In the genomic region with DNA sequence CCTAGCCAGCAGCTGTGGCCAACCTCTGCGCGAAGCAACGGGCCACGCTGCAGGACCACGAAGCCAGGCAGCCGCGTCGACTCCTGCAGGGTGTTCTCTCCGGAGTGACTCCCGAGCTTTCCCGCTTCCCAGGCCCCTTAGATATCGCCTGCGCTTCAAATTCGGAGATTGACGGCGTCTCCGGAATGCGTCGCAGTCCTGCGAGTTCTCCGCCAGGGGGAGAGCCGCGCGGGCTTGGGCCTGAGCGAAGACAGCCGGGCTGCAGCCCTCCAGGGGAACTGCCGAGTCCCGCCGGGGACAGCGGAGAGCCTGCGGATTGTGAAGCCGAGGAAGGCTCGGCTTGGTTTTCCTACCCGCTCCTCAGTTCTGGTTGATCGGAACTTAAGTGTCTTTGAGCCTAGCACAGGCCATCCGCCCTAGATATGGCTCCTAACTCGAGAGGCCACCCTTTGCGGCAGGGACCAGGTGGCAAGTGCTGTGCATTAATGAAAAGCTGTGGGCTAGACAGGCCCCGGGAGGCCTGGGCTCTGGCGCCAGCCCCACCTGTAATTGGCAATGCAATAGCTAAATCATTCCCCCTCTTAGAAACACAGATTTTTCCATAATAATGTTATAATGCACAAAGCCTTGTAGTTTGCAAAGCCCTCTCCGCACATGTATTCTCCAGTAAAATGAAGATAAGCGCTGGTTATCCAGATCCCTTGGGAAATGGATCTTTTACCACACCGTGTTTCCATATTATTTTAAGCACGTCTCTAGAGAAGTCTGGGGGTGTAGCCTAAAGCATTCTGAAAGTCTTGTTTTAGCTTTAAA, we compare ENCODE assay signal across 8 cellular contexts. TPM values are rescaled to one million over a fixed set of nuclear protein-coding genes. Genes with fewer than 3 reads are reported as not detected.
DNase-seq lines count a peak whose midpoint lies in the region; ATAC-seq and TF ChIP-seq lines count a peak whose summit lies in the region.

No MANE protein-coding gene starts in this region.

- no peak for TF ChIP-seq POLR2A in adrenal gland (IDR thresholded peaks at IDR 0.05)

- H3K27me3 ChIP-seq in adrenal gland (no peaks in the 10 kb centered on the region), heart right ventricle (peaks cover 0 to 16% (median 0%) of the 10 kb centered on the region in 7 donors)

- 6 to 40% (median 7%) methylated on average over 7 to 44 of the region's 44 CpGs for WGBS in adrenal gland, 4 donors
- WGBS in heart right ventricle, 2 donors: 6 to 7% methylated on average over 44 of the region's 44 CpGs

- no peaks in the 10 kb centered on the region for H3K9me3 Mint-ChIP-seq in type B pancreatic cell

- H3K36me3 Mint-ChIP-seq in type B pancreatic cell: no peaks in the 10 kb centered on the region

- peak overlapping the region; percentile 89 for H3K27ac Mint-ChIP-seq in type B pancreatic cell

- no peaks in the 10 kb centered on the region for H3K27me3 Mint-ChIP-seq in type B pancreatic cell

- H3K36me3 ChIP-seq in adrenal gland (replicated peaks in 1 of 2) (no peaks in the 10 kb centered on the region), heart right ventricle (no peaks in the 10 kb centered on the region)

- H3K9me3 ChIP-seq in adrenal gland (replicated peaks in 1 of 3) (no peaks in the 10 kb centered on the region), heart right ventricle (no peaks in the 10 kb centered on the region)

- H3K4me3 ChIP-seq in GM08714 (ENCODE audit: low read length) (peak overlapping the region; percentile 59; the same call in 1 of the 2 replicates), adrenal gland (peak overlapping the region in 3 of 4 donors; percentile 29 to 87 (median 79)), heart right ventricle (peak overlapping the region; percentile 48 to 89 (median 80))

- H3K27ac ChIP-seq in adrenal gland (peak overlapping the region in 3 of 5 donors; percentile 44 to 78 (median 74)), heart right ventricle (peak overlapping the region; percentile 7 to 91 (median 78))

- peaks cover 14% of the 10 kb centered on the region for H3K4me1 Mint-ChIP-seq in type B pancreatic cell (ENCODE audit: unreplicated experiment)

- peak overlapping the region; percentile 88 for H3K4me3 Mint-ChIP-seq in type B pancreatic cell

- TF ChIP-seq CTCF in adrenal gland (IDR thresholded peaks at IDR 0.05) (peak; percentile 77 to 90 (median 84)), heart right ventricle (IDR thresholded peaks at IDR 0.05) (peak; percentile 72 to 95 (median 90)), type B pancreatic cell (conservative IDR thresholded peaks at IDR 0.05) (peak; percentile 97)

- DNase-seq in NCI-H1048 (lab: John Stamatoyannopoulos, UW): peak; percentile 56
- DNase-seq in SW 1271 (lab: John Stamatoyannopoulos, UW): peak; percentile 74 to 80
- peak; percentile 77 to 90 (median 83) for DNase-seq in adrenal gland
- peak; percentile 81 to 87 for DNase-seq in heart right ventricle
- peak; percentile 83 for DNase-seq in pons (ENCODE audit: low spot score)
- peak; percentile 88 for DNase-seq in type B pancreatic cell (ENCODE audit: extremely low spot score, unreplicated experiment)

- H3K4me1 ChIP-seq in adrenal gland (replicated peaks in 1 of 2): peaks cover 0 to 6% of the 10 kb centered on the region in 2 donors
- peaks cover 5 to 30% (median 14%) of the 10 kb centered on the region in 9 donors for H3K4me1 ChIP-seq in heart right ventricle

- ATAC-seq in HG02588 (IDR thresholded peaks at IDR 0.05; ENCODE audit: unreplicated experiment): peak; percentile 91
- peak; percentile 87 to 95 (median 93) for ATAC-seq in heart right ventricle

- intact Hi-C loops in adrenal gland (cut with DNase I) (no loop called here), heart right ventricle (cut with DNase I) (loop anchor here in 9 of 10 donors (1.0 to 10.0 kb wide), 9 partner anchors 72 to 251 kb away; a partner anchor contains a TSS)

RNA-seq across cellular contexts. Expression of a gene that starts 0.9 kb away (rescaled TPM):
- total RNA-seq in adrenal gland: 1 to 10 TPM; 1.6 to 6.4 (median 3.8) TPM
- 1 to 10 TPM in 2 of 3 donors, under 1 TPM in 1; 0.64 to 2.2 (median 1.8) TPM for polyA plus RNA-seq in adrenal gland
- 1 to 10 TPM; 1.7 to 5.7 (median 3.0) TPM for total RNA-seq in heart right ventricle
- under 1 TPM; 0.66 to 0.67 TPM for polyA plus RNA-seq in heart right ventricle
- total RNA-seq in type B pancreatic cell (ENCODE audit: low replicate concordance): 6.3 and 6.9 TPM in 2 replicates

Comparison
In these comparisons a context has a peak if more than half of its experiments do, and no peak if none do; other contexts are left out.
1. Peak in every context shown above with its lines: DNase-seq, ATAC-seq, H3K4me3 ChIP-seq and H3K27ac ChIP-seq.
2. intact Hi-C loops: an anchor here in heart right ventricle (1.0 to 10.0 kb wide); none called in adrenal gland.